In genomic region chr12:106956048-106956935, GRCh38 we compare ENCODE assay signal across 1 cellular context.
TF ChIP-seq lines count a peak whose summit lies in the region.

No MANE protein-coding gene starts in this region.

TF ChIP-seq in HepG2, 621 proteins besides CTCF, POLR2A, EP300 and RAD21 (continued from another document):
- no peak for TF ChIP-seq MBD4 (IDR thresholded peaks at IDR 0.05; ENCODE audit: borderline replicate concordance, low read length)
- TF ChIP-seq SMYD3 (CRISPR knock-in tag; IDR thresholded peaks at IDR 0.05) = no peak
- peak; percentile 3; the same call in 1 of the 2 replicates for TF ChIP-seq CSRNP1 (CRISPR knock-in tag; IDR thresholded peaks at IDR 0.05)
- no peak for TF ChIP-seq ZNF674 (CRISPR knock-in tag; IDR thresholded peaks at IDR 0.05; ENCODE audit: low read depth)
- TF ChIP-seq TFE3 (CRISPR knock-in tag; IDR thresholded peaks at IDR 0.05) = no peak
- TF ChIP-seq PLRG1 (conservative IDR thresholded peaks at IDR 0.05) = no peak
- 0 out of 2 replicates have a peak, but pooled peaks have one; percentile 23 for TF ChIP-seq NCOA5 (CRISPR knock-in tag; IDR thresholded peaks at IDR 0.05)
- TF ChIP-seq DRAP1 (CRISPR knock-in tag; IDR thresholded peaks at IDR 0.05) = peak; percentile 89
- no peak for TF ChIP-seq PHF20 (CRISPR knock-in tag; IDR thresholded peaks at IDR 0.05)
- no peak for TF ChIP-seq ZNF703 (CRISPR knock-in tag; IDR thresholded peaks at IDR 0.05; ENCODE audit: borderline replicate concordance)
- TF ChIP-seq ZSCAN20 (CRISPR knock-in tag; IDR thresholded peaks at IDR 0.05; ENCODE audit: borderline replicate concordance) = no peak
- 0 out of 2 replicates have a peak, but pooled peaks have one; percentile 27 for TF ChIP-seq TARDBP (CRISPR knock-in tag; IDR thresholded peaks at IDR 0.05)
- TF ChIP-seq RFXAP (CRISPR knock-in tag; IDR thresholded peaks at IDR 0.05; ENCODE audit: borderline replicate concordance) = no peak
- TF ChIP-seq ZNF317 (CRISPR knock-in tag; IDR thresholded peaks at IDR 0.05) = 0 out of 2 replicates have a peak, but pooled peaks have one; percentile 13
- no peak for TF ChIP-seq MXI1 (IDR thresholded peaks at IDR 0.05; ENCODE audit: borderline replicate concordance, low read depth, low read length)
- no peak for TF ChIP-seq NRL (CRISPR knock-in tag; IDR thresholded peaks at IDR 0.05; ENCODE audit: borderline replicate concordance)
- TF ChIP-seq THAP11 (CRISPR knock-in tag; IDR thresholded peaks at IDR 0.05) = 0 out of 2 replicates have a peak, but pooled peaks have one; percentile 17
- TF ChIP-seq SALL1 (CRISPR knock-in tag; IDR thresholded peaks at IDR 0.05) = peak; percentile 42; the same call in 1 of the 2 replicates
- no peak for TF ChIP-seq SMAD9 (CRISPR knock-in tag; IDR thresholded peaks at IDR 0.05)
- no peak for TF ChIP-seq ZNF841 (CRISPR knock-in tag; IDR thresholded peaks at IDR 0.05; ENCODE audit: borderline replicate concordance)
- peak; percentile 90 for TF ChIP-seq HNRNPK (IDR thresholded peaks at IDR 0.05; ENCODE audit: low read depth, low read length, poor library complexity, severe bottlenecking)
- no peak for TF ChIP-seq CHCHD3 (CRISPR knock-in tag; IDR thresholded peaks at IDR 0.05)
- TF ChIP-seq ZC3H4 (CRISPR knock-in tag; IDR thresholded peaks at IDR 0.05; ENCODE audit: borderline replicate concordance) = peak; percentile 26; the same call in 1 of the 2 replicates
- TF ChIP-seq ZNF709 (CRISPR knock-in tag; IDR thresholded peaks at IDR 0.05) = 0 out of 2 replicates have a peak, but pooled peaks have one; percentile 11
- no peak for TF ChIP-seq FOXK2 (IDR thresholded peaks at IDR 0.05)
- TF ChIP-seq ZNF614 (CRISPR knock-in tag; IDR thresholded peaks at IDR 0.05; ENCODE audit: borderline replicate concordance) = no peak
- no peak for TF ChIP-seq HNF1A (IDR thresholded peaks at IDR 0.05; ENCODE audit: low read depth)
- no peak for TF ChIP-seq HNF1A (CRISPR knock-in tag; IDR thresholded peaks at IDR 0.05; ENCODE audit: borderline replicate concordance)
- TF ChIP-seq NR2F6 (IDR thresholded peaks at IDR 0.05) = no peak
- TF ChIP-seq NR2F6 (CRISPR knock-in tag; IDR thresholded peaks at IDR 0.05) = 0 out of 2 replicates have a peak, but pooled peaks have one; percentile 5
- TF ChIP-seq PCBP2 (optimal IDR thresholded peaks at IDR 0.05; ENCODE audit: low read depth, low read length, poor library complexity, severe bottlenecking) = no peak
- no peak; the same call in none of the 2 replicates for TF ChIP-seq PHF8 (CRISPR knock-in tag; IDR thresholded peaks at IDR 0.05)
- no peak for TF ChIP-seq MAFG (CRISPR knock-in tag; IDR thresholded peaks at IDR 0.05)
- TF ChIP-seq MBNL3 (CRISPR knock-in tag; conservative IDR thresholded peaks at IDR 0.05) = no peak
